ENCODE assay signal across 1 cellular context in the genomic region with DNA sequence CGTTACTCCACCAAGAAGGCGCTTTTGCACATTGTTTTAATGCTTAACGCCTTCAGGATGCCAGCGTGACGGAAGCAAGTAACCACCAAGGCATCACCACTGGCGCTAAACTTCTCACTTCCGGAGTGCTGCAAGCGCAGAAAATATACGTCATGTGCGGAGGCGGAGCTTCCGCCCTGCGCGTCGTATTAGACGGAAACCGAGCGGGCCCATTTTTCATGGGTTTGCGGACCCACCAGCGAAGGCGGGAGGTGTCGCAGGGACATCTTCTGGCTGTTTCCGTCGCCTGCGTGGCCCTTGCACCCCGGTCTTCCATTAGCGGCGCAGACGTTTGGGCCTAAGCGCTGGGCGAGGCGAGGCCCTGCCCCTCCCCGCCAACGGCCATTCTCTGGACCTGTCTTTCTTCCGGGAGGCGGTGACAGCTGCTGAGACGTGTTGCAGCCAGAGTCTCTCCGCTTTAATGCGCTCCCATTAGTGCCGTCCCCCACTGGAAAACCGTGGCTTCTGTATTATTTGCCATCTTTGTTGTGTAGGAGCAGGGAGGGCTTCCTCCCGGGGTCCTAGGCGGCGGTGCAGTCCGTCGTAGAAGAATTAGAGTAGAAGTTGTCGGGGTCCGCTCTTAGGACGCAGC.
A peak's percentile ranks its signal among the peaks of the same experiment; 100 is the strongest.
TF ChIP-seq lines count a peak whose summit lies in the region.

A gene (plus strand): TSS at position 403 of the 631 bp plus-strand sequence. CDS start 235 bp downstream, outside the sequence.

TF ChIP-seq in HepG2, 621 proteins besides CTCF, POLR2A, EP300 and RAD21 (continued from another document and continues in another):
- TF ChIP-seq, protein P1, sequence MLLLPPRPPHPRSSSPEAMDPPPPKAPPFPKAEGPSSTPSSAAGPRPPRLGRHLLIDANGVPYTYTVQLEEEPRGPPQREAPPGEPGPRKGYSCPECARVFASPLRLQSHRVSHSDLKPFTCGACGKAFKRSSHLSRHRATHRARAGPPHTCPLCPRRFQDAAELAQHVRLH (CRISPR knock-in tag; IDR thresholded peaks at IDR 0.05; ENCODE audit: borderline replicate concordance, low read depth) = peak; percentile 86
- TF ChIP-seq JARID2 (CRISPR knock-in tag; IDR thresholded peaks at IDR 0.05; ENCODE audit: insufficient replicate concordance) = no peak
- TF ChIP-seq IRX3 (CRISPR knock-in tag; IDR thresholded peaks at IDR 0.05; ENCODE audit: borderline replicate concordance, low read depth) = peak; percentile 72
- no peak for TF ChIP-seq ZNF570 (CRISPR knock-in tag; IDR thresholded peaks at IDR 0.05; ENCODE audit: borderline replicate concordance)
- TF ChIP-seq NFE2 (CRISPR knock-in tag; IDR thresholded peaks at IDR 0.05) = no peak
- TF ChIP-seq, protein P2, sequence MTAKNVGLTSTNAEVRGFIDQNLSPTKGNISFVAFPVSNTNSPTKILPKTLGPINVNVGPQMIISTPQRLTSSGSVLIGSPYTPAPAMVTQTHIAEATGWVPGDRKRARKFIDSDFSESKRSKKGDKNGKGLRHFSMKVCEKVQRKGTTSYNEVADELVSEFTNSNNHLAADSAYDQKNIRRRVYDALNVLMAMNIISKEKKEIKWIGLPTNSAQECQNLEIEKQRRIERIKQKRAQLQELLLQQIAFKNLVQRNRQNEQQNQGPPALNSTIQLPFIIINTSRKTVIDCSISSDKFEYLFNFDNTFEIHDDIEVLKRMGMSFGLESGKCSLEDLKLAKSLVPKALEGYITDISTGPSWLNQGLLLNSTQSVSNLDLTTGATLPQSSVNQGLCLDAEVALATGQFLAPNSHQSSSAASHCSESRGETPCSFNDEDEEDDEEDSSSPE (CRISPR knock-in tag; IDR thresholded peaks at IDR 0.05) = peak; percentile 94
- TF ChIP-seq PHF21A (CRISPR knock-in tag; IDR thresholded peaks at IDR 0.05) = peak; percentile 87
- TF ChIP-seq PPARG (CRISPR knock-in tag; conservative IDR thresholded peaks at IDR 0.05) = peak; percentile 55
- 0 out of 2 replicates have a peak, but pooled peaks have one; percentile 10 for TF ChIP-seq ZNF12 (CRISPR knock-in tag; IDR thresholded peaks at IDR 0.05)
- TF ChIP-seq HOXA3 (CRISPR knock-in tag; IDR thresholded peaks at IDR 0.05) = peak; percentile 99
- no peak for TF ChIP-seq HMG20A (CRISPR knock-in tag; IDR thresholded peaks at IDR 0.05; ENCODE audit: borderline replicate concordance)
- no peak; the same call in 1 of the 2 replicates for TF ChIP-seq ZNF138 (CRISPR knock-in tag; IDR thresholded peaks at IDR 0.05; ENCODE audit: low read depth)
- no peak for TF ChIP-seq TBL1XR1 (IDR thresholded peaks at IDR 0.05; ENCODE audit: borderline replicate concordance, low read length, partially characterized antibody)
- TF ChIP-seq, protein P3, sequence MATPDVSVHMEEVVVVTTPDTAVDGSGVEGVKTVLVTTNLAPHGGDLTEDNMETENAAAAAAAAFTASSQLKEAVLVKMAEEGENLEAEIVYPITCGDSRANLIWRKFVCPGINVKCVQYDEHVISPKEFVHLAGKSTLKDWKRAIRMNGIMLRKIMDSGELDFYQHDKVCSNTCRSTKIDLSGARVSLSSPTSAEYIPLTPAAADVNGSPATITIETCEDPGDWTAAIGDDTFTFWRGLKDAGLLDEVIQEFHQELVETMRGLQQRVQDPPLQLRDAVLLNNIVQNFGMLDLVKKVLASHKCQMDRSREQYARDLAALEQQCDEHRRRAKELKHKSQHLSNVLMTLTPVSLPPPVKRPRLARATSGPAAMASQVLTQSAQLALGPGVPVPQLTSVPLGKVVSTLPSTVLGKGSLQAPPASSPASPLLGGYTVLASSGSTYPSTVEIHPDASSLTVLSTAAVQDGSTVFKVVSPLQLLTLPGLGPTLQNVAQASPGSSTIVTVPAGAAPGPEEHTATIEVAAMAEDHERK (CRISPR knock-in tag; IDR thresholded peaks at IDR 0.05; ENCODE audit: low read depth) = peak; percentile 65
- TF ChIP-seq, protein P4, sequence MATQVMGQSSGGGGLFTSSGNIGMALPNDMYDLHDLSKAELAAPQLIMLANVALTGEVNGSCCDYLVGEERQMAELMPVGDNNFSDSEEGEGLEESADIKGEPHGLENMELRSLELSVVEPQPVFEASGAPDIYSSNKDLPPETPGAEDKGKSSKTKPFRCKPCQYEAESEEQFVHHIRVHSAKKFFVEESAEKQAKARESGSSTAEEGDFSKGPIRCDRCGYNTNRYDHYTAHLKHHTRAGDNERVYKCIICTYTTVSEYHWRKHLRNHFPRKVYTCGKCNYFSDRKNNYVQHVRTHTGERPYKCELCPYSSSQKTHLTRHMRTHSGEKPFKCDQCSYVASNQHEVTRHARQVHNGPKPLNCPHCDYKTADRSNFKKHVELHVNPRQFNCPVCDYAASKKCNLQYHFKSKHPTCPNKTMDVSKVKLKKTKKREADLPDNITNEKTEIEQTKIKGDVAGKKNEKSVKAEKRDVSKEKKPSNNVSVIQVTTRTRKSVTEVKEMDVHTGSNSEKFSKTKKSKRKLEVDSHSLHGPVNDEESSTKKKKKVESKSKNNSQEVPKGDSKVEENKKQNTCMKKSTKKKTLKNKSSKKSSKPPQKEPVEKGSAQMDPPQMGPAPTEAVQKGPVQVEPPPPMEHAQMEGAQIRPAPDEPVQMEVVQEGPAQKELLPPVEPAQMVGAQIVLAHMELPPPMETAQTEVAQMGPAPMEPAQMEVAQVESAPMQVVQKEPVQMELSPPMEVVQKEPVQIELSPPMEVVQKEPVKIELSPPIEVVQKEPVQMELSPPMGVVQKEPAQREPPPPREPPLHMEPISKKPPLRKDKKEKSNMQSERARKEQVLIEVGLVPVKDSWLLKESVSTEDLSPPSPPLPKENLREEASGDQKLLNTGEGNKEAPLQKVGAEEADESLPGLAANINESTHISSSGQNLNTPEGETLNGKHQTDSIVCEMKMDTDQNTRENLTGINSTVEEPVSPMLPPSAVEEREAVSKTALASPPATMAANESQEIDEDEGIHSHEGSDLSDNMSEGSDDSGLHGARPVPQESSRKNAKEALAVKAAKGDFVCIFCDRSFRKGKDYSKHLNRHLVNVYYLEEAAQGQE (IDR thresholded peaks at IDR 0.05; ENCODE audit: borderline replicate concordance in 1 of 2, low read depth in 1 of 2, low read length in 2 of 2) = peak in 1 of 2 experiments; percentile 64; a peak in 1 of 4 replicates
- TF ChIP-seq ZNF253 (CRISPR knock-in tag; IDR thresholded peaks at IDR 0.05; ENCODE audit: borderline replicate concordance) = no peak
- TF ChIP-seq ZBTB42 (CRISPR knock-in tag; IDR thresholded peaks at IDR 0.05) = no peak; the same call in 1 of the 2 replicates
- TF ChIP-seq ZNF256 (CRISPR knock-in tag; conservative IDR thresholded peaks at IDR 0.05) = no peak
- TF ChIP-seq EEA1 (CRISPR knock-in tag; IDR thresholded peaks at IDR 0.05; ENCODE audit: borderline replicate concordance) = no peak
- TF ChIP-seq, protein P5, sequence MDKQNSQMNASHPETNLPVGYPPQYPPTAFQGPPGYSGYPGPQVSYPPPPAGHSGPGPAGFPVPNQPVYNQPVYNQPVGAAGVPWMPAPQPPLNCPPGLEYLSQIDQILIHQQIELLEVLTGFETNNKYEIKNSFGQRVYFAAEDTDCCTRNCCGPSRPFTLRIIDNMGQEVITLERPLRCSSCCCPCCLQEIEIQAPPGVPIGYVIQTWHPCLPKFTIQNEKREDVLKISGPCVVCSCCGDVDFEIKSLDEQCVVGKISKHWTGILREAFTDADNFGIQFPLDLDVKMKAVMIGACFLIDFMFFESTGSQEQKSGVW (CRISPR knock-in tag; IDR thresholded peaks at IDR 0.05; ENCODE audit: borderline replicate concordance) = no peak
- TF ChIP-seq, protein P6, sequence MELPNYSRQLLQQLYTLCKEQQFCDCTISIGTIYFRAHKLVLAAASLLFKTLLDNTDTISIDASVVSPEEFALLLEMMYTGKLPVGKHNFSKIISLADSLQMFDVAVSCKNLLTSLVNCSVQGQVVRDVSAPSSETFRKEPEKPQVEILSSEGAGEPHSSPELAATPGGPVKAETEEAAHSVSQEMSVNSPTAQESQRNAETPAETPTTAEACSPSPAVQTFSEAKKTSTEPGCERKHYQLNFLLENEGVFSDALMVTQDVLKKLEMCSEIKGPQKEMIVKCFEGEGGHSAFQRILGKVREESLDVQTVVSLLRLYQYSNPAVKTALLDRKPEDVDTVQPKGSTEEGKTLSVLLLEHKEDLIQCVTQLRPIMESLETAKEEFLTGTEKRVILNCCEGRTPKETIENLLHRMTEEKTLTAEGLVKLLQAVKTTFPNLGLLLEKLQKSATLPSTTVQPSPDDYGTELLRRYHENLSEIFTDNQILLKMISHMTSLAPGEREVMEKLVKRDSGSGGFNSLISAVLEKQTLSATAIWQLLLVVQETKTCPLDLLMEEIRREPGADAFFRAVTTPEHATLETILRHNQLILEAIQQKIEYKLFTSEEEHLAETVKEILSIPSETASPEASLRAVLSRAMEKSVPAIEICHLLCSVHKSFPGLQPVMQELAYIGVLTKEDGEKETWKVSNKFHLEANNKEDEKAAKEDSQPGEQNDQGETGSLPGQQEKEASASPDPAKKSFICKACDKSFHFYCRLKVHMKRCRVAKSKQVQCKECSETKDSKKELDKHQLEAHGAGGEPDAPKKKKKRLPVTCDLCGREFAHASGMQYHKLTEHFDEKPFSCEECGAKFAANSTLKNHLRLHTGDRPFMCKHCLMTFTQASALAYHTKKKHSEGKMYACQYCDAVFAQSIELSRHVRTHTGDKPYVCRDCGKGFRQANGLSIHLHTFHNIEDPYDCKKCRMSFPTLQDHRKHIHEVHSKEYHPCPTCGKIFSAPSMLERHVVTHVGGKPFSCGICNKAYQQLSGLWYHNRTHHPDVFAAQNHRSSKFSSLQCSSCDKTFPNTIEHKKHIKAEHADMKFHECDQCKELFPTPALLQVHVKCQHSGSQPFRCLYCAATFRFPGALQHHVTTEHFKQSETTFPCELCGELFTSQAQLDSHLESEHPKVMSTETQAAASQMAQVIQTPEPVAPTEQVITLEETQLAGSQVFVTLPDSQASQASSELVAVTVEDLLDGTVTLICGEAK (IDR thresholded peaks at IDR 0.05) = peak; percentile 28; the same call in 1 of the 2 replicates
- TF ChIP-seq, protein P6 (CRISPR knock-in tag; IDR thresholded peaks at IDR 0.05) = peak; percentile 93
- TF ChIP-seq SP140L (CRISPR knock-in tag; IDR thresholded peaks at IDR 0.05; ENCODE audit: borderline replicate concordance) = no peak
- TF ChIP-seq, protein P7, sequence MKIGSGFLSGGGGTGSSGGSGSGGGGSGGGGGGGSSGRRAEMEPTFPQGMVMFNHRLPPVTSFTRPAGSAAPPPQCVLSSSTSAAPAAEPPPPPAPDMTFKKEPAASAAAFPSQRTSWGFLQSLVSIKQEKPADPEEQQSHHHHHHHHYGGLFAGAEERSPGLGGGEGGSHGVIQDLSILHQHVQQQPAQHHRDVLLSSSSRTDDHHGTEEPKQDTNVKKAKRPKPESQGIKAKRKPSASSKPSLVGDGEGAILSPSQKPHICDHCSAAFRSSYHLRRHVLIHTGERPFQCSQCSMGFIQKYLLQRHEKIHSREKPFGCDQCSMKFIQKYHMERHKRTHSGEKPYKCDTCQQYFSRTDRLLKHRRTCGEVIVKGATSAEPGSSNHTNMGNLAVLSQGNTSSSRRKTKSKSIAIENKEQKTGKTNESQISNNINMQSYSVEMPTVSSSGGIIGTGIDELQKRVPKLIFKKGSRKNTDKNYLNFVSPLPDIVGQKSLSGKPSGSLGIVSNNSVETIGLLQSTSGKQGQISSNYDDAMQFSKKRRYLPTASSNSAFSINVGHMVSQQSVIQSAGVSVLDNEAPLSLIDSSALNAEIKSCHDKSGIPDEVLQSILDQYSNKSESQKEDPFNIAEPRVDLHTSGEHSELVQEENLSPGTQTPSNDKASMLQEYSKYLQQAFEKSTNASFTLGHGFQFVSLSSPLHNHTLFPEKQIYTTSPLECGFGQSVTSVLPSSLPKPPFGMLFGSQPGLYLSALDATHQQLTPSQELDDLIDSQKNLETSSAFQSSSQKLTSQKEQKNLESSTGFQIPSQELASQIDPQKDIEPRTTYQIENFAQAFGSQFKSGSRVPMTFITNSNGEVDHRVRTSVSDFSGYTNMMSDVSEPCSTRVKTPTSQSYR (CRISPR knock-in tag; IDR thresholded peaks at IDR 0.05; ENCODE audit: borderline replicate concordance) = peak; percentile 41; the same call in 1 of the 2 replicates
- TF ChIP-seq, protein P8, sequence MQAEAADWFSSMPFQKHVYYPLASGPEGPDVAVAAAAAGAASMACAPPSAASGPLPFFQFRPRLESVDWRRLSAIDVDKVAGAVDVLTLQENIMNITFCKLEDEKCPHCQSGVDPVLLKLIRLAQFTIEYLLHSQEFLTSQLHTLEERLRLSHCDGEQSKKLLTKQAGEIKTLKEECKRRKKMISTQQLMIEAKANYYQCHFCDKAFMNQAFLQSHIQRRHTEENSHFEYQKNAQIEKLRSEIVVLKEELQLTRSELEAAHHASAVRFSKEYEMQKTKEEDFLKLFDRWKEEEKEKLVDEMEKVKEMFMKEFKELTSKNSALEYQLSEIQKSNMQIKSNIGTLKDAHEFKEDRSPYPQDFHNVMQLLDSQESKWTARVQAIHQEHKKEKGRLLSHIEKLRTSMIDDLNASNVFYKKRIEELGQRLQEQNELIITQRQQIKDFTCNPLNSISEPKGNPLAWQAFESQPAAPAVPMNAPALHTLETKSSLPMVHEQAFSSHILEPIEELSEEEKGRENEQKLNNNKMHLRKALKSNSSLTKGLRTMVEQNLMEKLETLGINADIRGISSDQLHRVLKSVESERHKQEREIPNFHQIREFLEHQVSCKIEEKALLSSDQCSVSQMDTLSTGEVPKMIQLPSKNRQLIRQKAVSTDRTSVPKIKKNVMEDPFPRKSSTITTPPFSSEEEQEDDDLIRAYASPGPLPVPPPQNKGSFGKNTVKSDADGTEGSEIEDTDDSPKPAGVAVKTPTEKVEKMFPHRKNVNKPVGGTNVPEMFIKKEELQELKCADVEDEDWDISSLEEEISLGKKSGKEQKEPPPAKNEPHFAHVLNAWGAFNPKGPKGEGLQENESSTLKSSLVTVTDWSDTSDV (CRISPR knock-in tag; IDR thresholded peaks at IDR 0.05) = peak; percentile 84
